ENCODE assay signal across 14 cellular contexts in genomic region chr3:124791142-124791541, GRCh38.
DNase-seq lines count a peak whose midpoint lies in the region; ATAC-seq and TF ChIP-seq lines count a peak whose summit lies in the region.
"Had no signal": no experiment of that assay in that cellular context is flagged by ENCODE, and none has a peak within 500 bp of the region (broad histone marks: within the 10 kb centered on the region; RNA-seq: fewer than 3 reads in every experiment).

No MANE protein-coding gene starts in this region.

- no peaks in the 10 kb centered on the region for H3K36me3 ChIP-seq in WERI-Rb-1

- ATAC-seq in T-helper 17 cell (no peak), left ventricle myocardium superior (peak; percentile 8)
- ATAC-seq: CD8-positive, alpha-beta T cell had no signal

- no peaks in the 10 kb centered on the region for H3K36me3 Mint-ChIP-seq in T-helper 17 cell (ENCODE audit: low read depth)
- H3K36me3 Mint-ChIP-seq: CD8-positive, alpha-beta T cell; immature natural killer cell had no signal

- H3K4me3 Mint-ChIP-seq in T-helper 17 cell: no peak overlapping the region
- H3K4me3 Mint-ChIP-seq: CD8-positive, alpha-beta T cell; immature natural killer cell had no signal

- TF ChIP-seq CTCF in WERI-Rb-1 (IDR thresholded peaks at IDR 0.05; ENCODE audit: low read depth, low read length): no peak

- intact Hi-C loops in left ventricle myocardium superior (cut with micrococcal nuclease): no loop called here

- H3K9me3 ChIP-seq in T-helper 17 cell (ENCODE audit: control insufficient read depth, low read length, poor library complexity, severe bottlenecking): no peaks in the 10 kb centered on the region
- no peaks in the 10 kb centered on the region for H3K9me3 ChIP-seq in WERI-Rb-1 (ENCODE audit: severe bottlenecking)
- H3K9me3 ChIP-seq: adrenal gland, pancreas had no signal

- H3K4me1 Mint-ChIP-seq in T-helper 17 cell: peaks cover 4% of the 10 kb centered on the region

- H3K4me3 ChIP-seq in skin epidermis (no peak overlapping the region), WERI-Rb-1 (ENCODE audit: low read depth, low read length) (no peak overlapping the region)
- H3K4me3 ChIP-seq: adrenal gland, pancreas had no signal

- H3K27me3 ChIP-seq in WERI-Rb-1 (ENCODE audit: insufficient read depth, low read depth, severe bottlenecking): no peaks in the 10 kb centered on the region
- H3K27me3 ChIP-seq: adrenal gland had no signal

- peaks cover 18% of the 10 kb centered on the region for H3K27me3 Mint-ChIP-seq in T-helper 17 cell

- peak overlapping the region; percentile 21 for H3K27ac Mint-ChIP-seq in T-helper 17 cell
- H3K27ac Mint-ChIP-seq: CD8-positive, alpha-beta T cell had no signal

- H3K27ac ChIP-seq in skin epidermis: peak overlapping the region in 19 of 21 experiments; percentile 37 to 90 (median 73)
- H3K27ac ChIP-seq in WERI-Rb-1: no peak overlapping the region

- DNase-seq in EL: peak; percentile 64
- no peak for DNase-seq in T-helper 17 cell
- no peak for DNase-seq in left ventricle myocardium superior
- no peak for DNase-seq in pons (ENCODE audit: low spot score)
- no peak for DNase-seq in nucleus accumbens (lab: John Stamatoyannopoulos, UW)
- no peak for DNase-seq in stimulated activated CD4-positive, alpha-beta T cell treated with anti-CD3 and anti-CD28 coated beads, Interleukin-2, amount 100 ng/mL, for 24 hours
- no peak for DNase-seq in WERI-Rb-1
- DNase-seq: CD8-positive, alpha-beta T cell; immature natural killer cell; KBM-7; NCI-H2171; pancreas had no signal
